ENCODE assay signal across 8 cellular contexts in genomic region chr6:27096834-27097511, GRCh38.
DNase-seq lines count a peak whose midpoint lies in the region; ATAC-seq and TF ChIP-seq lines count a peak whose summit lies in the region.

No MANE protein-coding gene starts in this region.

- H3K4me1 Mint-ChIP-seq in activated CD4-positive, alpha-beta T cell treated with anti-CD3 and anti-CD28 coated beads, Interleukin-2, amount 10 ng/mL, durations not matched to agents 24 days and 14 days: peaks cover 6% of the 10 kb centered on the region
- H3K4me1 Mint-ChIP-seq in nephron: peaks cover 11% of the 10 kb centered on the region

- peak overlapping the region; percentile 35 for H3K27ac Mint-ChIP-seq in activated CD4-positive, alpha-beta T cell treated with anti-CD3 and anti-CD28 coated beads, Interleukin-2, amount 10 ng/mL, durations not matched to agents 24 days and 14 days
- H3K27ac Mint-ChIP-seq in nephron: peak overlapping the region in 1 of 3 experiments; percentile 39

- ATAC-seq in left ventricle myocardium superior: no peak

- H3K4me1 ChIP-seq in cardiac muscle cell (ENCODE audit: low read depth): no peaks in the 10 kb centered on the region

- intact Hi-C loops in left ventricle myocardium superior (cut with micrococcal nuclease): no loop called here
- intact Hi-C loops in activated CD4-positive, alpha-beta T cell treated with anti-CD3 and anti-CD28 coated beads, Interleukin-2, amount 10 ng/mL, durations not matched to agents 24 days and 14 days (cut with micrococcal nuclease): no loop called here

- peaks cover 7% of the 10 kb centered on the region for H3K36me3 Mint-ChIP-seq in activated CD4-positive, alpha-beta T cell treated with anti-CD3 and anti-CD28 coated beads, Interleukin-2, amount 10 ng/mL, durations not matched to agents 24 days and 14 days (ENCODE audit: low read depth)
- H3K36me3 Mint-ChIP-seq in nephron (ENCODE audit: low read depth): peaks cover 7% of the 10 kb centered on the region

- H3K27ac ChIP-seq in cardiac muscle cell: no peak overlapping the region

- DNase-seq in cardiac muscle cell (ENCODE audit: low read depth in 1 of 2, low spot score in 1 of 2): peak; percentile 26 to 70
- DNase-seq in left ventricle myocardium superior: no peak
- peak; percentile 77 for DNase-seq in activated CD4-positive, alpha-beta T cell treated with anti-CD3 and anti-CD28 coated beads, Interleukin-2, amount 10 ng/mL, durations not matched to agents 24 days and 14 days
- peak; percentile 75 to 76 for DNase-seq in erythroblast (lab: John Stamatoyannopoulos, UW)
- DNase-seq in ureter (ENCODE audit: low spot score): peak; percentile 63
- no peak for DNase-seq in NCI-H345 treated with DMSO at 0.1 percent for 48 hours (lab: John Stamatoyannopoulos, UW; ENCODE audit: unreplicated experiment)
- DNase-seq in NCI-H82 (lab: John Stamatoyannopoulos, UW): no peak

- peaks cover 30% of the 10 kb centered on the region for H3K27me3 ChIP-seq in cardiac muscle cell

- peaks cover 15% of the 10 kb centered on the region for H3K9me3 Mint-ChIP-seq in activated CD4-positive, alpha-beta T cell treated with anti-CD3 and anti-CD28 coated beads, Interleukin-2, amount 10 ng/mL, durations not matched to agents 24 days and 14 days
- H3K9me3 Mint-ChIP-seq in nephron: peaks cover 10% of the 10 kb centered on the region

- TF ChIP-seq CTCF in cardiac muscle cell (IDR thresholded peaks at IDR 0.05; ENCODE audit: low read depth, low read length): no peak
- no peak for TF ChIP-seq CTCF in nephron (IDR thresholded peaks at IDR 0.05; ENCODE audit: unreplicated experiment in 3 of 3)

- peaks cover 42% of the 10 kb centered on the region for H3K27me3 Mint-ChIP-seq in activated CD4-positive, alpha-beta T cell treated with anti-CD3 and anti-CD28 coated beads, Interleukin-2, amount 10 ng/mL, durations not matched to agents 24 days and 14 days
- peaks cover 70% of the 10 kb centered on the region for H3K27me3 Mint-ChIP-seq in nephron (ENCODE audit: low read depth)

- no peaks in the 10 kb centered on the region for H3K9me3 ChIP-seq in cardiac muscle cell (ENCODE audit: low read depth)

- no peak for TF ChIP-seq POLR2A in erythroblast (IDR thresholded peaks at IDR 0.05; ENCODE audit: low read length)

- peak overlapping the region; percentile 21 for H3K4me3 ChIP-seq in cardiac muscle cell

- no peaks in the 10 kb centered on the region for H3K36me3 ChIP-seq in cardiac muscle cell

- peak overlapping the region; percentile 74 for H3K4me3 Mint-ChIP-seq in activated CD4-positive, alpha-beta T cell treated with anti-CD3 and anti-CD28 coated beads, Interleukin-2, amount 10 ng/mL, durations not matched to agents 24 days and 14 days
- peak overlapping the region; percentile 57 to 77 (median 76) for H3K4me3 Mint-ChIP-seq in nephron

Comparison
In these comparisons a context has a peak if more than half of its experiments do, and no peak if none do; other contexts are left out.
1. DNase-seq: peak in cardiac muscle cell (2 of 2), activated CD4-positive, alpha-beta T cell treated with anti-CD3 and anti-CD28 coated beads, Interleukin-2, amount 10 ng/mL, durations not matched to agents 24 days and 14 days (single experiment), erythroblast (2 of 2) and ureter (single experiment); none in left ventricle myocardium superior (single experiment), NCI-H345 treated with DMSO at 0.1 percent for 48 hours (single experiment) and NCI-H82 (single experiment).